ENCODE assay signal across 17 cellular contexts in genomic region chr22:40666151-40666848, GRCh38. TPM values are rescaled to one million over a fixed set of nuclear protein-coding genes. Genes with fewer than 3 reads are reported as not detected.
DNase-seq lines count a peak whose midpoint lies in the region; ATAC-seq, FAIRE-seq and TF ChIP-seq lines count a peak whose summit lies in the region.
"Had no signal": no experiment of that assay in that cellular context is flagged by ENCODE, and none has a peak within 500 bp of the region (broad histone marks: within the 10 kb centered on the region; RNA-seq: fewer than 3 reads in every experiment).

No MANE protein-coding gene starts in this region.

- ATAC-seq in left ventricle myocardium superior = peak; percentile 85
- ATAC-seq in activated T-cell treated with anti-CD3 and anti-CD28 coated beads, Interleukin-2, amount 50 U/mL, for 72 hours (replicated peaks in 1 of 2) = no peak
- ATAC-seq in HG02840 (IDR thresholded peaks at IDR 0.05; ENCODE audit: low FRiP score, unreplicated experiment) = no peak
- ATAC-seq: activated CD4-positive, CD25-positive, alpha-beta regulatory T cell treated with anti-CD3 and anti-CD28 coated beads, Interleukin-2, amount 50 U/mL, for 24 hours; foreskin keratinocyte had no signal

- no peak overlapping the region for H3K27ac Mint-ChIP-seq in activated T-cell treated with anti-CD3 and anti-CD28 coated beads, Interleukin-2, amount 50 U/mL, for 72 hours
- H3K27ac Mint-ChIP-seq: activated T-helper 2 cell treated with anti-CD3 and anti-CD28 coated beads, Interferon-gamma antibody, Interleukin-2, Interleukin-4, amounts not matched to agents 10 μg/mL and 5 μg/mL and 100 μg/mL, durations not matched to agents 14 hours and 24 hours and 36 hours had no signal

- TF ChIP-seq POLR2A in erythroblast (IDR thresholded peaks at IDR 0.05; ENCODE audit: low read length) (no peak), GM12891 (IDR thresholded peaks at IDR 0.05; ENCODE audit: low read depth, low read length) (no peak)

- peaks cover 0 to 2% of the 10 kb centered on the region in 2 donors for H3K9me3 Mint-ChIP-seq in activated T-cell treated with anti-CD3 and anti-CD28 coated beads, Interleukin-2, amount 50 U/mL, for 72 hours

- H3K27ac ChIP-seq in WERI-Rb-1 = peak overlapping the region; percentile 16
- H3K27ac ChIP-seq in skeletal muscle tissue (ENCODE audit: low read depth, low read length) = peak overlapping the region; percentile 81
- H3K27ac ChIP-seq: foreskin keratinocyte, SJCRH30 had no signal

- H3K4me1 ChIP-seq in skeletal muscle tissue (ENCODE audit: control insufficient read depth in 3 of 3, insufficient read depth in 3 of 3, low read length in 3 of 3) = peaks cover 15 to 26% (median 18%) of the 10 kb centered on the region in 3 donors
- H3K4me1 ChIP-seq: SJCRH30 had no signal

- no peak for FAIRE-seq in GM12891 (lab: Jason Lieb, UNC)
- FAIRE-seq: GM19239 had no signal

- H3K4me3 ChIP-seq in WERI-Rb-1 (ENCODE audit: low read depth, low read length) = no peak overlapping the region
- H3K4me3 ChIP-seq in skeletal muscle tissue (ENCODE audit: low read length in 3 of 3) = no peak overlapping the region
- H3K4me3 ChIP-seq: SJCRH30 had no signal

- no peak overlapping the region for H3K9ac ChIP-seq in skeletal muscle tissue (ENCODE audit: low read depth in 1 of 3, low read length in 3 of 3)

- H3K27me3 Mint-ChIP-seq in activated T-cell treated with anti-CD3 and anti-CD28 coated beads, Interleukin-2, amount 50 U/mL, for 72 hours (ENCODE audit: low read depth) = no peaks in the 10 kb centered on the region

- H3K27me3 ChIP-seq in WERI-Rb-1 (ENCODE audit: insufficient read depth, low read depth, severe bottlenecking) (no peaks in the 10 kb centered on the region), skeletal muscle tissue (ENCODE audit: control insufficient read depth in 3 of 3, insufficient read depth in 3 of 3, low read length in 3 of 3) (no peaks in the 10 kb centered on the region)
- H3K27me3 ChIP-seq: foreskin keratinocyte, SJCRH30 had no signal

- H3K36me3 ChIP-seq in WERI-Rb-1 (no peaks in the 10 kb centered on the region), skeletal muscle tissue (ENCODE audit: control insufficient read depth in 3 of 3, insufficient read depth in 3 of 3, low read length in 3 of 3) (no peaks in the 10 kb centered on the region)
- H3K36me3 ChIP-seq: SJCRH30 had no signal

- peaks cover 0 to 3% of the 10 kb centered on the region in 2 donors for H3K36me3 Mint-ChIP-seq in activated T-cell treated with anti-CD3 and anti-CD28 coated beads, Interleukin-2, amount 50 U/mL, for 72 hours (ENCODE audit: insufficient read depth in 2 of 2)

- H3K4me1 Mint-ChIP-seq in activated T-cell treated with anti-CD3 and anti-CD28 coated beads, Interleukin-2, amount 50 U/mL, for 72 hours (ENCODE audit: low read depth) = peaks cover 27% of the 10 kb centered on the region

- intact Hi-C loops in left ventricle myocardium superior (cut with micrococcal nuclease) = no loop called here

- DNase-seq in EL (peak; percentile 57), WERI-Rb-1 (peak; percentile 65), left ventricle myocardium superior (peak; percentile 52), erythroblast (lab: John Stamatoyannopoulos, UW) (no peak), GM12891 (ENCODE audit: insufficient read length, low spot score) (no peak)
- no peak for DNase-seq in activated T-cell treated with anti-CD3 and anti-CD28 coated beads, Interleukin-2, amount 50 U/mL, for 72 hours
- DNase-seq: COR-L47, foreskin keratinocyte, MM.1S, NCI-H526 treated with DMSO at 0.1 percent for 48 hours, SJCRH30 had no signal

- no peak overlapping the region for H3K4me3 Mint-ChIP-seq in activated T-cell treated with anti-CD3 and anti-CD28 coated beads, Interleukin-2, amount 50 U/mL, for 72 hours

- TF ChIP-seq CTCF in WERI-Rb-1 (IDR thresholded peaks at IDR 0.05; ENCODE audit: low read depth, low read length) = no peak

- H3K9me3 ChIP-seq in WERI-Rb-1 (ENCODE audit: severe bottlenecking) = no peaks in the 10 kb centered on the region
- no peaks in the 10 kb centered on the region for H3K9me3 ChIP-seq in skeletal muscle tissue (ENCODE audit: control insufficient read depth in 3 of 3, low read length in 3 of 3)
- H3K9me3 ChIP-seq: SJCRH30 had no signal

TF ChIP-seq in GM12891, 5 proteins besides CTCF, POLR2A, EP300 and RAD21:
- TF ChIP-seq POLR2AphosphoS5 (IDR thresholded peaks at IDR 0.05; ENCODE audit: low read depth, low read length) (no peak), SPI1 (IDR thresholded peaks at IDR 0.05; ENCODE audit: low read depth, low read length) (no peak), PAX5 (IDR thresholded peaks at IDR 0.05; ENCODE audit: insufficient read depth, low read length, severe bottlenecking) (no peak), TAF1 (IDR thresholded peaks at IDR 0.05; ENCODE audit: low read depth, low read length) (no peak), POU2F2 (IDR thresholded peaks at IDR 0.05; ENCODE audit: low read depth, low read length) (no peak)

RNA-seq across cellular contexts. Expression of gene MCHR1, which starts 13.0 kb away (rescaled TPM):
- total RNA-seq in left ventricle myocardium superior = 1.4 TPM
- 1.6 TPM for total RNA-seq in skeletal muscle tissue
- total RNA-seq in activated T-cell treated with anti-CD3 and anti-CD28 coated beads, Interleukin-2, amount 50 U/mL, for 72 hours = not detected
- polyA plus RNA-seq in GM12891 (2012; ENCODE audit: low read depth, missing spikeins) = not detected
- total RNA-seq: activated T-helper 2 cell treated with anti-CD3 and anti-CD28 coated beads, Interferon-gamma antibody, Interleukin-2, Interleukin-4, amounts not matched to agents 10 μg/mL and 5 μg/mL and 100 μg/mL, durations not matched to agents 14 hours and 24 hours and 36 hours; pulmonary artery endothelial cell had no signal

RNA-seq across cellular contexts. Expression of gene MRTFA, which starts 29.8 kb away (rescaled TPM):
- 32.5 TPM for total RNA-seq in left ventricle myocardium superior
- total RNA-seq in skeletal muscle tissue = 25.6 TPM
- total RNA-seq in activated T-cell treated with anti-CD3 and anti-CD28 coated beads, Interleukin-2, amount 50 U/mL, for 72 hours = 10 to 100 TPM; 44.7 to 51.7 TPM
- polyA plus RNA-seq in GM12891 (2012; ENCODE audit: low read depth, missing spikeins) = 28.1 TPM

Comparison
In these comparisons a context has a peak if more than half of its experiments do, and no peak if none do; other contexts are left out.
1. DNase-seq: peak in EL (single experiment), WERI-Rb-1 (single experiment) and left ventricle myocardium superior (single experiment); none in activated T-cell treated with anti-CD3 and anti-CD28 coated beads, Interleukin-2, amount 50 U/mL, for 72 hours (0 of 2), erythroblast (0 of 2) and GM12891 (single experiment).